Comparison of ENCODE assay signal across 1 cellular context in genomic region chr11:34656062-34656720, GRCh38.
TF ChIP-seq lines count a peak whose summit lies in the region.

No MANE protein-coding gene starts in this region.

TF ChIP-seq in GM23338, 12 proteins besides CTCF, POLR2A, EP300 and RAD21 (continued from another document):
- TF ChIP-seq ZNF462 (CRISPR knock-in tag; IDR thresholded peaks at IDR 0.05) (no peak), REST (IDR thresholded peaks at IDR 0.05; ENCODE audit: unreplicated experiment) (no peak)
